ENCODE assay signal across 1 cellular context in the genomic region with DNA sequence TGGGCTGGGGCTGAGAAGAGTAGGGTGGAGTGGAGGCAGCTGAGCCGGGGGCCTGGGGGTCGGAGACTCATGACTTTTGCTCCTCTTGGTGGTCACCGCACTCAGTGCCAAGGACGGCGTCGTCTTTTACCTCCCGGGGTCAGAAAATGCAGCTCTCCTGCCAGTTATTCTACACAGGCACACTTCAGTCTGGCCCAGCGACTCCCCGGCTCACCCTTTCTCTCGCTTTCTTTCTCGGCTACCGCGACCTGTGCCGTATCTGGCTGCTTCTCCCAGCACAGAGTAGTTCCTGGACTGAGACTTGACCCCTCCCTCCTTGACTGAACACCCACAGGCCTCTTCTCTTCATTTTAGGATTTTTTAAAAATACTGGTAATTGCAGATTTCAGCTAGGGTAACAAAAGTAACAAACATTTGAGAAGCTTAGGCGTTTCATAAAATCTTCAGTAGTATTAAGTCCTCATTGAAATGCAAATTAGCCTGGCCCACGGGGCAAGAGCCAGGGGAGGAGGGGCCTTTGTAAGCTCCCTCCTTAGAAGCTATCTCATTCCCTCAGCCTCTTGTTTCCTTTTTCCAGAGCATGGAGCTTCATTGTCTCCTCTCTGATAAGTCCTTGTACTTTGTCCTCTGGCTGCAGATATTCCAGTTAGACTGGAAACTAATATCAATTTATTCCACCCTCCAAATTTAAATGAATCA.
TF ChIP-seq lines count a peak whose summit lies in the region.

No MANE protein-coding gene starts in this region.

TF ChIP-seq in HepG2, 621 proteins besides CTCF, POLR2A, EP300 and RAD21 (continued from another document):
- TF ChIP-seq ZNF354B (CRISPR knock-in tag; IDR thresholded peaks at IDR 0.05) (no peak), ZNF124 (CRISPR knock-in tag; IDR thresholded peaks at IDR 0.05) (no peak), ZNF367 (CRISPR knock-in tag; IDR thresholded peaks at IDR 0.05; ENCODE audit: borderline replicate concordance) (no peak)
- TF ChIP-seq, protein P1, sequence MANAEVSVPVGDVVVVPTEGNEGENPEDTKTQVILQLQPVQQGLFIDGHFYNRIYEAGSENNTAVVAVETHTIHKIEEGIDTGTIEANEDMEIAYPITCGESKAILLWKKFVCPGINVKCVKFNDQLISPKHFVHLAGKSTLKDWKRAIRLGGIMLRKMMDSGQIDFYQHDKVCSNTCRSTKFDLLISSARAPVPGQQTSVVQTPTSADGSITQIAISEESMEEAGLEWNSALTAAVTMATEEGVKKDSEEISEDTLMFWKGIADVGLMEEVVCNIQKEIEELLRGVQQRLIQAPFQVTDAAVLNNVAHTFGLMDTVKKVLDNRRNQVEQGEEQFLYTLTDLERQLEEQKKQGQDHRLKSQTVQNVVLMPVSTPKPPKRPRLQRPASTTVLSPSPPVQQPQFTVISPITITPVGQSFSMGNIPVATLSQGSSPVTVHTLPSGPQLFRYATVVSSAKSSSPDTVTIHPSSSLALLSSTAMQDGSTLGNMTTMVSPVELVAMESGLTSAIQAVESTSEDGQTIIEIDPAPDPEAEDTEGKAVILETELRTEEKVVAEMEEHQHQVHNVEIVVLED (CRISPR knock-in tag; IDR thresholded peaks at IDR 0.05; ENCODE audit: borderline replicate concordance) = no peak
